17 cellular contexts compared by ENCODE assay signal in the genomic region with DNA sequence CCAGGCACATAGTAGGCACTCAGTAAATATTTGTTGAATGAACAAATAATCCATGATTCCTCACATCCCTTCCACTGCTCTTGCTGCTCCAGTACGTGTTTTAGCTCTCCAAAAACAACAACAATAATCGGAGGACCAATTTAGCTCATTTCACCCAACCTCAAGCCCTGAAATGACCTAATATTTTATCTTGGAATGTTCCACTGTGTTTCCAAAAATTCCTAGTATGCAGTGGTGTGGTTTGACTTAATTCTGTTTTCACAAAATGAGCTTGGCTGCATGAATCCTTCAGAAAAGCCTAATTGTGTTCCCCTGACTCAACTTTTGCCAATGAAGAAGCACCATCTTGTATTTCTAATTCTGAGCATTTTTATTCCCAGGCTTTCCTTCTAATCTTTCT.
DNase-seq lines count a peak whose midpoint lies in the region; ATAC-seq and TF ChIP-seq lines count a peak whose summit lies in the region.
"Had no signal": no experiment of that assay in that cellular context is flagged by ENCODE, and none has a peak within 500 bp of the region (broad histone marks: within the 10 kb centered on the region; RNA-seq: fewer than 3 reads in every experiment).

No MANE protein-coding gene starts in this region.

- no peak overlapping the region for H3K4me3 ChIP-seq in astrocyte of the cerebellum (ENCODE audit: low read depth, low read length)
- no peak overlapping the region for H3K4me3 ChIP-seq in left ventricle myocardium inferior
- H3K4me3 ChIP-seq: A549, hepatocyte had no signal

- H3K9me3 ChIP-seq in left ventricle myocardium inferior (replicated peaks): no peaks in the 10 kb centered on the region
- H3K9me3 ChIP-seq: A549 had no signal

- no peak for ATAC-seq in HG03521 (IDR thresholded peaks at IDR 0.05; ENCODE audit: unreplicated experiment)
- ATAC-seq: A549, left lobe of liver had no signal

- intact Hi-C loops in left ventricle myocardium inferior (cut with micrococcal nuclease): no loop called here

- in situ Hi-C loops in astrocyte of the cerebellum (cut with HindIII; ENCODE audit: low sequenced_read_pairs): no loop called here

- no peaks in the 10 kb centered on the region for H3K36me3 ChIP-seq in left ventricle myocardium inferior

- peaks cover 19% of the 10 kb centered on the region for H3K4me1 ChIP-seq in left ventricle myocardium inferior

- peak overlapping the region; percentile 37 for H3K27ac ChIP-seq in left ventricle myocardium inferior (replicated peaks)
- H3K27ac ChIP-seq: A549, hepatocyte had no signal

- no peaks in the 10 kb centered on the region for H3K27me3 ChIP-seq in left ventricle myocardium inferior (ENCODE audit: low read depth)
- H3K27me3 ChIP-seq: hepatocyte had no signal

- no peak for TF ChIP-seq CTCF in astrocyte of the cerebellum (IDR thresholded peaks at IDR 0.05; ENCODE audit: low read depth, low read length, missing control alignments)
- no peak for TF ChIP-seq CTCF in left ventricle myocardium inferior (IDR thresholded peaks at IDR 0.05; ENCODE audit: borderline replicate concordance)

- peak; percentile 73 for DNase-seq in A172 (ENCODE audit: low spot score)
- DNase-seq in HCEC 1CT: peak; percentile 29
- DNase-seq in astrocyte of the cerebellum (ENCODE audit: low read depth): peak; percentile 77
- no peak for DNase-seq in left ventricle myocardium inferior
- no peak for DNase-seq in activated T-cell treated with anti-CD3 and anti-CD28 coated beads, Interleukin-2, amount 50 U/mL, for 48 hours
- DNase-seq in COR-L47 (lab: John Stamatoyannopoulos, UW): no peak
- DNase-seq in DMS153 treated with DMSO at 0.1 percent for 48 hours (lab: John Stamatoyannopoulos, UW; ENCODE audit: unreplicated experiment): no peak
- DNase-seq: activated CD4-positive, alpha-beta T cell treated with anti-CD3 and anti-CD28 coated beads for 1 hour; activated naive CD4-positive, alpha-beta T cell treated with anti-CD3 and anti-CD28 coated beads for 36 hours; GF-D8; NCI-H1048; SHP77; stimulated activated CD4-positive, alpha-beta T cell treated with anti-CD3 and anti-CD28 coated beads, Interleukin-1b, Interleukin-23, amount 100 ng/mL, for 48 hours had no signal

Comparison
In these comparisons a context has a peak if more than half of its experiments do, and no peak if none do; other contexts are left out.
1. DNase-seq: peak in A172 (single experiment), HCEC 1CT (single experiment) and astrocyte of the cerebellum (single experiment); none in left ventricle myocardium inferior (single experiment), activated T-cell treated with anti-CD3 and anti-CD28 coated beads, Interleukin-2, amount 50 U/mL, for 48 hours (0 of 2), COR-L47 (single experiment) and DMS153 treated with DMSO at 0.1 percent for 48 hours (single experiment).